In genomic region chr10:79360499-79361342, GRCh38 we compare ENCODE assay signal across 12 cellular contexts.
"Had no signal": no experiment of that assay in that cellular context is flagged by ENCODE, and none has a peak within 500 bp of the region (broad histone marks: within the 10 kb centered on the region; RNA-seq: fewer than 3 reads in every experiment).

No MANE protein-coding gene starts in this region.

- H3K36me3 ChIP-seq: pancreas, upper lobe of left lung had no signal

- ATAC-seq: activated naive CD8-positive, alpha-beta T cell treated with anti-CD3 and anti-CD28 coated beads, Interleukin-2, amount 50 U/mL, for 24 hours; pancreas; WTC11 had no signal

- H3K27me3 ChIP-seq: dorsolateral prefrontal cortex, pancreas, suprapubic skin, upper lobe of left lung had no signal

- H3K4me1 ChIP-seq: suprapubic skin, upper lobe of left lung had no signal

- H3K27me3 Mint-ChIP-seq: activated naive CD8-positive, alpha-beta T cell treated with anti-CD3 and anti-CD28 coated beads, Interleukin-2, amount 50 U/mL, for 24 hours; stimulated activated naive CD8-positive, alpha-beta T cell treated with anti-CD3 and anti-CD28 coated beads, Interleukin-15, Interleukin-2, amounts not matched to agents 100 ng/mL and 50 ng/mL, for 24 hours had no signal

- H3K27ac ChIP-seq: dorsolateral prefrontal cortex, pancreas, suprapubic skin, upper lobe of left lung had no signal

- H3K4me3 Mint-ChIP-seq: activated CD4-positive, alpha-beta T cell treated with anti-CD3 and anti-CD28 coated beads, Interleukin-2, amount 10 ng/mL, durations not matched to agents 24 days and 14 days; activated naive CD8-positive, alpha-beta T cell treated with anti-CD3 and anti-CD28 coated beads, Interleukin-2, amount 50 U/mL, for 24 hours; stimulated activated naive CD8-positive, alpha-beta T cell treated with anti-CD3 and anti-CD28 coated beads, Interleukin-15, Interleukin-2, amounts not matched to agents 100 ng/mL and 50 ng/mL, for 24 hours; WTC11 had no signal

- FAIRE-seq: pancreas had no signal

- H3K9me3 Mint-ChIP-seq: activated CD4-positive, alpha-beta T cell treated with anti-CD3 and anti-CD28 coated beads, Interleukin-2, amount 10 ng/mL, durations not matched to agents 24 days and 14 days; activated naive CD8-positive, alpha-beta T cell treated with anti-CD3 and anti-CD28 coated beads, Interleukin-2, amount 50 U/mL, for 24 hours; stimulated activated naive CD8-positive, alpha-beta T cell treated with anti-CD3 and anti-CD28 coated beads, Interleukin-15, Interleukin-2, amounts not matched to agents 100 ng/mL and 50 ng/mL, for 24 hours had no signal

- H3K9me3 ChIP-seq: pancreas, suprapubic skin, upper lobe of left lung had no signal

- DNase-seq: activated CD4-positive, alpha-beta T cell treated with anti-CD3 and anti-CD28 coated beads, Interleukin-2, amount 10 ng/mL, durations not matched to agents 24 days and 14 days; activated CD8-positive, alpha-beta memory T cell treated with anti-CD3 and anti-CD28 coated beads for 24 hours; activated naive CD4-positive, alpha-beta T cell; activated naive CD8-positive, alpha-beta T cell treated with anti-CD3 and anti-CD28 coated beads, Interleukin-2, amount 50 U/mL, for 24 hours; erythroblast; T-helper 2 cell had no signal

- H3K4me3 ChIP-seq: dorsolateral prefrontal cortex, pancreas, suprapubic skin, upper lobe of left lung had no signal

- H3K27ac Mint-ChIP-seq: activated CD4-positive, alpha-beta T cell treated with anti-CD3 and anti-CD28 coated beads, Interleukin-2, amount 10 ng/mL, durations not matched to agents 24 days and 14 days; activated naive CD8-positive, alpha-beta T cell treated with anti-CD3 and anti-CD28 coated beads, Interleukin-2, amount 50 U/mL, for 24 hours; stimulated activated naive CD8-positive, alpha-beta T cell treated with anti-CD3 and anti-CD28 coated beads, Interleukin-15, Interleukin-2, amounts not matched to agents 100 ng/mL and 50 ng/mL, for 24 hours; WTC11 had no signal

- H3K4me1 Mint-ChIP-seq: WTC11 had no signal
